ENCODE assay signal across 12 cellular contexts in the genomic region with DNA sequence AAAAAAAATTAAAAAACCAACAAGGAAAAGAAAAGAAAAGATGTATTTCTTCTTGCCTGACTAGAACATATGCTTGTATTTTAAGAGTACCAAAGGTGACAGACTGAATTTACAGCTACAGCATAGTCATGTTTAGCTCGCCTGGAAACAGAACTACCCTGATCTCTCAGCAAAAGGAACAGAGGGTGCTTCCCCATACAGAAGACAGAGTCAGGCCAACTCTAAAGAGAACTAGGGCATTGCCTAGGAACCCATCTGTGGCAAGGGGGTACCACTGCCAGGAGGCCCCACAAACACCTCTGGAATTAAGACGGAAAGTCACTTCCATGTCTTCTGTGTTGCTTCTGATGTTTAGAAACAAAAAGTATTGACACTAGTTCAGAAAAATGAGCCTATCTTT.
A peak's percentile ranks its signal among the peaks of the same experiment; 100 is the strongest.
DNase-seq lines count a peak whose midpoint lies in the region; ATAC-seq and TF ChIP-seq lines count a peak whose summit lies in the region.
"Had no signal": no experiment of that assay in that cellular context is flagged by ENCODE, and none has a peak within 500 bp of the region (broad histone marks: within the 10 kb centered on the region; RNA-seq: fewer than 3 reads in every experiment).

No MANE protein-coding gene starts in this region.

- peaks cover 49% of the 10 kb centered on the region for H3K4me1 Mint-ChIP-seq in activated T-cell treated with anti-CD3 and anti-CD28 coated beads, Interleukin-2, amount 50 U/mL, for 24 hours (ENCODE audit: low read depth)
- peaks cover 62% of the 10 kb centered on the region for H3K4me1 Mint-ChIP-seq in activated naive CD8-positive, alpha-beta T cell treated with anti-CD3 and anti-CD28 coated beads, Interleukin-2, amount 50 U/mL, for 24 hours

- 68% methylated on average over 2 of the region's 2 CpGs for WGBS in suprapubic skin

- no peak overlapping the region for H3K4me3 Mint-ChIP-seq in activated T-cell treated with anti-CD3 and anti-CD28 coated beads, Interleukin-2, amount 50 U/mL, for 24 hours
- no peak overlapping the region for H3K4me3 Mint-ChIP-seq in activated naive CD8-positive, alpha-beta T cell treated with anti-CD3 and anti-CD28 coated beads, Interleukin-2, amount 50 U/mL, for 24 hours
- H3K4me3 Mint-ChIP-seq: immature natural killer cell; T-helper 1 cell treated with Interleukin-12 subunit alpha and Interleukin-12 subunit beta and Interleukin-4 antibody, amounts not matched to agents 30 μg/mL and 1 μg/mL, for 36 hours had no signal

- no peak overlapping the region for H3K4me3 ChIP-seq in suprapubic skin

- TF ChIP-seq CTCF in suprapubic skin (IDR thresholded peaks at IDR 0.05) = no peak

- peak overlapping the region; percentile 30 for H3K27ac ChIP-seq in suprapubic skin

- H3K27me3 ChIP-seq in suprapubic skin = no peaks in the 10 kb centered on the region

- TF ChIP-seq POLR2A in suprapubic skin (IDR thresholded peaks at IDR 0.05) = no peak

- ATAC-seq in activated naive CD8-positive, alpha-beta T cell treated with anti-CD3 and anti-CD28 coated beads, Interleukin-2, amount 50 U/mL, for 24 hours = no peak
- ATAC-seq: effector memory CD8-positive, alpha-beta T cell had no signal

- H3K9me3 Mint-ChIP-seq in activated T-cell treated with anti-CD3 and anti-CD28 coated beads, Interleukin-2, amount 50 U/mL, for 24 hours = no peaks in the 10 kb centered on the region
- no peaks in the 10 kb centered on the region for H3K9me3 Mint-ChIP-seq in activated naive CD8-positive, alpha-beta T cell treated with anti-CD3 and anti-CD28 coated beads, Interleukin-2, amount 50 U/mL, for 24 hours
- H3K9me3 Mint-ChIP-seq: effector memory CD8-positive, alpha-beta T cell; T-helper 1 cell treated with Interleukin-12 subunit alpha and Interleukin-12 subunit beta and Interleukin-4 antibody, amounts not matched to agents 30 μg/mL and 1 μg/mL, for 36 hours had no signal

- H3K4me1 ChIP-seq in suprapubic skin = peaks cover 13% of the 10 kb centered on the region

- peak overlapping the region; percentile 35 for H3K27ac Mint-ChIP-seq in activated T-cell treated with anti-CD3 and anti-CD28 coated beads, Interleukin-2, amount 50 U/mL, for 24 hours
- peak overlapping the region; percentile 52 for H3K27ac Mint-ChIP-seq in activated naive CD8-positive, alpha-beta T cell treated with anti-CD3 and anti-CD28 coated beads, Interleukin-2, amount 50 U/mL, for 24 hours
- H3K27ac Mint-ChIP-seq: immature natural killer cell; T-helper 1 cell treated with Interleukin-12 subunit alpha and Interleukin-12 subunit beta and Interleukin-4 antibody, amounts not matched to agents 30 μg/mL and 1 μg/mL, for 36 hours had no signal

- H3K9me3 ChIP-seq in suprapubic skin = no peaks in the 10 kb centered on the region

- no peaks in the 10 kb centered on the region for H3K36me3 ChIP-seq in suprapubic skin

- no peaks in the 10 kb centered on the region for H3K27me3 Mint-ChIP-seq in activated T-cell treated with anti-CD3 and anti-CD28 coated beads, Interleukin-2, amount 50 U/mL, for 24 hours
- peaks cover 3% of the 10 kb centered on the region for H3K27me3 Mint-ChIP-seq in activated naive CD8-positive, alpha-beta T cell treated with anti-CD3 and anti-CD28 coated beads, Interleukin-2, amount 50 U/mL, for 24 hours
- H3K27me3 Mint-ChIP-seq: effector memory CD8-positive, alpha-beta T cell had no signal

- no peak for TF ChIP-seq EP300 in suprapubic skin (IDR thresholded peaks at IDR 0.05)

- peaks cover 3% of the 10 kb centered on the region for H3K36me3 Mint-ChIP-seq in activated T-cell treated with anti-CD3 and anti-CD28 coated beads, Interleukin-2, amount 50 U/mL, for 24 hours (ENCODE audit: low read depth)
- H3K36me3 Mint-ChIP-seq in activated naive CD8-positive, alpha-beta T cell treated with anti-CD3 and anti-CD28 coated beads, Interleukin-2, amount 50 U/mL, for 24 hours (ENCODE audit: low read depth) = peaks cover 5% of the 10 kb centered on the region
- H3K36me3 Mint-ChIP-seq: immature natural killer cell had no signal

- no peak for DNase-seq in activated T-cell treated with anti-CD3 and anti-CD28 coated beads, Interleukin-2, amount 50 U/mL, for 24 hours
- DNase-seq in activated T-cell treated with anti-CD3 and anti-CD28 coated beads, Interleukin-2, amount 50 U/mL, for 1 hour = no peak
- DNase-seq in activated naive CD8-positive, alpha-beta T cell treated with anti-CD3 and anti-CD28 coated beads, Interleukin-2, amount 50 U/mL, for 24 hours = no peak
- DNase-seq in medulla oblongata (ENCODE audit: extremely low spot score) = peak; percentile 57
- DNase-seq in suprapubic skin (ENCODE audit: low spot score in 2 of 2) = no peak
- no peak for DNase-seq in T1000 (lab: John Stamatoyannopoulos, UW)
- no peak for DNase-seq in NCI-H2107 treated with DMSO at 0.1 percent for 48 hours (lab: John Stamatoyannopoulos, UW; ENCODE audit: unreplicated experiment)
- no peak for DNase-seq in NCI-H1105 (lab: John Stamatoyannopoulos, UW)
- DNase-seq: effector memory CD8-positive, alpha-beta T cell; immature natural killer cell; NCI-H774 had no signal
